Comparison of ENCODE assay signal across 7 cellular contexts in the genomic region with DNA sequence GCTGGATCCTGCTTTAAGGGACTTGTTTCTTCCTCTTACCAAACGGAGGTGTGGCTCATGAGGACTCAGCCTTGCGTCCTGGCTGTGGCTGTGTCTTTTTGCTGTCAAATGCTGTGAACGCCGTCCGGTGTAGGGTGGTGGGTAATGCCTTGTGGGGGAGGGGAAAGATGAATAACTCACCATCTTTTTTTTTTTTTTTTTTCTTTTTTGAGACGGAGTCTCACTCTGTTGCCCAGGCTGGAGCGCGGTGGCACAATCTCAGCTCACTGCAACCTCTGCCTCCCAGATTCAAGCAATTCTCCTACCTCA. TPM values are rescaled to one million over a fixed set of nuclear protein-coding genes. Genes with fewer than 3 reads are reported as not detected.
A peak's percentile ranks its signal among the peaks of the same experiment; 100 is the strongest.
DNase-seq lines count a peak whose midpoint lies in the region; ATAC-seq, FAIRE-seq and TF ChIP-seq lines count a peak whose summit lies in the region.
"Not testable (repeated sequence)": the region's sequence is repeated elsewhere in the genome, so short reads cannot be mapped to it uniquely, and the experiment has no call there.

No MANE protein-coding gene starts in this region.

- not testable (repeated sequence) for H4K91ac ChIP-seq in H1 (replicated peaks; ENCODE audit: insufficient read length, low read length); trophoblast cell (ENCODE audit: low read depth, low read length)

- not testable (repeated sequence) for H3K23ac ChIP-seq in H1 (ENCODE audit: insufficient read length); trophoblast cell (ENCODE audit: low read length)

- WGBS in GM23248 (ENCODE audit: low coverage in 1 of 2, low lambda C conversion rate in 2 of 2, missing lambda C conversion rate in 2 of 2), 2 experiments: 94% methylated on average over 5 to 8 of the region's 8 CpGs
- WGBS in H1 (ENCODE audit: extremely low coverage in 1 of 2, insufficient coverage in 1 of 2, insufficient read length in 1 of 2, insufficient replicate concordance in 2 of 2, low coverage in 1 of 2, low lambda C conversion rate in 2 of 2, missing lambda C conversion rate in 1 of 2), 2 experiments: 93% methylated on average over 5 of the region's 8 CpGs; no CpG with 5 or more reads in 1 of the 2 experiments
- no CpG with 5 or more reads among the region's 8 CpGs for WGBS in trophoblast cell (ENCODE audit: extremely low coverage, insufficient coverage, insufficient read length)

- H3K9me3 Mint-ChIP-seq in CD14-positive monocyte; activated naive CD4-positive, alpha-beta T cell treated with anti-CD3 and anti-CD28 coated beads for 36 hours; memory B cell: not testable (repeated sequence)

- not testable (repeated sequence) for H2BK120ac ChIP-seq in H1 (replicated peaks; ENCODE audit: low read depth, low read length); trophoblast cell (ENCODE audit: insufficient read depth, low read length, poor library complexity)

- H2BK5ac ChIP-seq in H1 (ENCODE audit: low read depth, low read length); trophoblast cell (ENCODE audit: low read depth, low read length, poor library complexity): not testable (repeated sequence)

- not testable (repeated sequence) for H3K9me3 ChIP-seq in GM23248 (ENCODE audit: low read depth); T-helper 17 cell (ENCODE audit: control insufficient read depth, low read length, poor library complexity, severe bottlenecking); H1 (ENCODE audit: insufficient read depth in 2 of 2, low read depth in 1 of 2, low read length in 1 of 2); trophoblast cell (ENCODE audit: insufficient read depth, low read depth, low read length)

- not testable (repeated sequence) for H3K27ac ChIP-seq in GM23248; H1 (ENCODE audit: low read depth, low read length); trophoblast cell (ENCODE audit: low read depth, low read length)

- H4K20me1 ChIP-seq in GM23248 (ENCODE audit: insufficient read depth): not testable (repeated sequence)
- H4K20me1 ChIP-seq in H1 (replicated peaks in 1 of 2; ENCODE audit: control insufficient read depth in 1 of 2, insufficient read depth in 2 of 2, low read length in 2 of 2): peaks cover 31% of the 10 kb centered on the region in 2 experiments

- H3K4ac ChIP-seq in H1 (replicated peaks; ENCODE audit: insufficient read length, low read depth, low read length): not testable (repeated sequence)
- peak overlapping the region; percentile 99 for H3K4ac ChIP-seq in trophoblast cell (ENCODE audit: low read depth, low read length)

- not testable (repeated sequence) for H2BK15ac ChIP-seq in H1 (ENCODE audit: low read length)

- H2BK20ac ChIP-seq in H1 (ENCODE audit: low read length): not testable (repeated sequence)

- H3K18ac ChIP-seq in H1 (ENCODE audit: extremely low read depth, low read length); trophoblast cell (ENCODE audit: low read length): not testable (repeated sequence)

- H2AK5ac ChIP-seq in H1 (ENCODE audit: low read depth, low read length); trophoblast cell (ENCODE audit: low read length): not testable (repeated sequence)

- not testable (repeated sequence) for H4K5ac ChIP-seq in H1 (ENCODE audit: insufficient read length, low read depth, low read length)

- ATAC-seq in T-helper 17 cell; memory B cell (ENCODE audit: low read depth): not testable (repeated sequence)

- H3K79me1 ChIP-seq in H1 (ENCODE audit: low read depth, low read length) (peaks cover 30% of the 10 kb centered on the region), trophoblast cell (ENCODE audit: low read length) (peaks cover 12% of the 10 kb centered on the region)

- H3K9me2 ChIP-seq in GM23248 (ENCODE audit: insufficient read depth): not testable (repeated sequence)

- POLR2A ChIA-PET in H1 (lab: Charles Lee; ENCODE audit: partially characterized antibody): interaction anchor here (0.6 to 1.1 kb wide), 3 partner anchors 24 to 120 kb away, joined by 3 read pairs; no protein-coding TSS in a partner anchor

- peaks cover 71% of the 10 kb centered on the region for H3K79me2 ChIP-seq in GM23248 (ENCODE audit: insufficient read depth)
- peaks cover 41 to 75% of the 10 kb centered on the region in 2 experiments for H3K79me2 ChIP-seq in H1 (ENCODE audit: control insufficient read depth in 1 of 2, insufficient read depth in 2 of 2, low read length in 2 of 2)
- peaks cover 51% of the 10 kb centered on the region for H3K79me2 ChIP-seq in trophoblast cell (ENCODE audit: control insufficient read depth, insufficient read depth, low read length, poor library complexity)

- not testable (repeated sequence) for TF ChIP-seq RAD21 in H1 (IDR thresholded peaks at IDR 0.05 in 1 of 2, conservative IDR thresholded peaks at IDR 0.05 in 1 of 2; ENCODE audit: low read depth in 2 of 2, low read length in 2 of 2)

- DNase-seq in CD14-positive monocyte (ENCODE audit: low spot score); T-helper 17 cell; H1 (ENCODE audit: low read depth in 1 of 2, low spot score in 2 of 2); memory B cell (ENCODE audit: low spot score in 2 of 2): not testable (repeated sequence)
- DNase-seq in GM23248: peak; percentile 19
- DNase-seq in activated naive CD4-positive, alpha-beta T cell treated with anti-CD3 and anti-CD28 coated beads for 36 hours: peak; percentile 51
- peak in 1 of 2 donors; percentile 18 for DNase-seq in trophoblast cell

- not testable (repeated sequence) for H3K27me3 ChIP-seq in GM23248 (replicated peaks; ENCODE audit: insufficient read depth); H1 (replicated peaks in 1 of 4; ENCODE audit: control insufficient read depth in 3 of 4, extremely low read depth in 1 of 4, insufficient read depth in 3 of 4, low read length in 3 of 4); trophoblast cell (ENCODE audit: insufficient read depth, low read length)

- CTCF ChIA-PET in activated naive CD4-positive, alpha-beta T cell treated with anti-CD3 and anti-CD28 coated beads for 36 hours (lab: Charles Lee): interaction anchor here (0.7 to 0.9 kb wide), 2 partner anchors 124 to 177 kb away, joined by 5 read pairs; no protein-coding TSS in a partner anchor
- CTCF ChIA-PET in H1 (lab: Charles Lee; ENCODE audit: partially characterized antibody): interaction anchor here (1.4 to 1.5 kb wide), 2 partner anchors 25 to 63 kb away, joined by 3 to 4 read pairs; no protein-coding TSS in a partner anchor

- TF ChIP-seq CTCF in CD14-positive monocyte (IDR thresholded peaks at IDR 0.05); H1 (IDR thresholded peaks at IDR 0.05; ENCODE audit: control extremely low read depth in 1 of 3, insufficient read depth in 1 of 3, low read depth in 1 of 3, low read length in 3 of 3): not testable (repeated sequence)

- intact Hi-C loops in CD14-positive monocyte (cut with micrococcal nuclease): loop anchor here (5.0 kb wide), 2 partner anchors 40 to 360 kb away; a partner anchor contains a TSS
- intact Hi-C loops in activated naive CD4-positive, alpha-beta T cell treated with anti-CD3 and anti-CD28 coated beads for 36 hours (cut with micrococcal nuclease): not testable (repeated sequence)

- not testable (repeated sequence) for H3K9ac ChIP-seq in GM23248; H1 (replicated peaks in 1 of 4; ENCODE audit: extremely low read depth in 1 of 4, low read depth in 3 of 4, low read length in 3 of 4); trophoblast cell (ENCODE audit: low read length)

- H3K4me1 ChIP-seq in GM23248 (ENCODE audit: insufficient read depth): peaks cover 15% of the 10 kb centered on the region; the same call in 1 of the 2 replicates
- peaks cover 8 to 26% (median 19%) of the 10 kb centered on the region in 4 experiments for H3K4me1 ChIP-seq in H1 (replicated peaks in 1 of 4; ENCODE audit: control insufficient read depth in 3 of 4, insufficient read depth in 4 of 4, low read length in 3 of 4)
- peaks cover 11 to 12% of the 10 kb centered on the region in 2 experiments for H3K4me1 ChIP-seq in trophoblast cell (ENCODE audit: control insufficient read depth in 1 of 2, insufficient read depth in 2 of 2, low read length in 2 of 2)

- not testable (repeated sequence) for H4K8ac ChIP-seq in H1 (ENCODE audit: extremely low read depth, insufficient read depth, low read length); trophoblast cell (ENCODE audit: low read depth, low read length)

- not testable (repeated sequence) for H3K36me3 ChIP-seq in GM23248 (ENCODE audit: low read depth); H1 (ENCODE audit: control insufficient read depth in 2 of 4, insufficient read depth in 4 of 4, low read length in 3 of 4)
- H3K36me3 ChIP-seq in trophoblast cell (ENCODE audit: control insufficient read depth in 1 of 2, insufficient read depth in 2 of 2, low read length in 2 of 2): peaks cover 14 to 28% of the 10 kb centered on the region in 2 experiments

- H3K23me2 ChIP-seq in H1 (ENCODE audit: low read depth, low read length): not testable (repeated sequence)

- H3K4me1 Mint-ChIP-seq in CD14-positive monocyte: peaks cover 39% of the 10 kb centered on the region
- peaks cover 38% of the 10 kb centered on the region for H3K4me1 Mint-ChIP-seq in T-helper 17 cell
- peaks cover 59% of the 10 kb centered on the region for H3K4me1 Mint-ChIP-seq in activated naive CD4-positive, alpha-beta T cell treated with anti-CD3 and anti-CD28 coated beads for 36 hours (ENCODE audit: low read depth)
- H3K4me1 Mint-ChIP-seq in memory B cell: peaks cover 44% of the 10 kb centered on the region

- H3F3A ChIP-seq in GM23248 (ENCODE audit: insufficient read depth): not testable (repeated sequence)

- not testable (repeated sequence) for H2AFZ ChIP-seq in GM23248; H1 (ENCODE audit: low read length); trophoblast cell (ENCODE audit: insufficient read depth, low read length, poor library complexity)

- FAIRE-seq in H1 (lab: Jason Lieb, UNC): not testable (repeated sequence)

- not testable (repeated sequence) for H3K27me3 Mint-ChIP-seq in CD14-positive monocyte (ENCODE audit: low read depth in 3 of 3); T-helper 17 cell; activated naive CD4-positive, alpha-beta T cell treated with anti-CD3 and anti-CD28 coated beads for 36 hours (ENCODE audit: low read depth); memory B cell

- H3K27ac Mint-ChIP-seq in CD14-positive monocyte (peak overlapping the region in 6 of 7 donors; percentile 9 to 95 (median 76)), T-helper 17 cell (peak overlapping the region; percentile 96), memory B cell (peak overlapping the region; percentile 90)
- not testable (repeated sequence) for H3K27ac Mint-ChIP-seq in activated naive CD4-positive, alpha-beta T cell treated with anti-CD3 and anti-CD28 coated beads for 36 hours

- H4K12ac ChIP-seq in trophoblast cell (ENCODE audit: low read depth, low read length): not testable (repeated sequence)

- not testable (repeated sequence) for H3K4me3 ChIP-seq in GM23248; H1 (ENCODE audit: extremely low read depth in 1 of 4, insufficient read depth in 2 of 4, low read depth in 3 of 4, low read length in 4 of 4)
- peak overlapping the region; percentile 6 for H3K4me3 ChIP-seq in trophoblast cell (ENCODE audit: low read depth, low read length)

- in situ Hi-C loops in GM23248 (cut with MboI): not testable (repeated sequence)

- not testable (repeated sequence) for H3K14ac ChIP-seq in H1 (ENCODE audit: insufficient read length); trophoblast cell (ENCODE audit: low read length)

- TF ChIP-seq EP300 in H1 (IDR thresholded peaks at IDR 0.05; ENCODE audit: borderline replicate concordance in 1 of 2, low read depth in 2 of 2, low read length in 2 of 2): not testable (repeated sequence)

- not testable (repeated sequence) for H3K4me3 Mint-ChIP-seq in CD14-positive monocyte; activated naive CD4-positive, alpha-beta T cell treated with anti-CD3 and anti-CD28 coated beads for 36 hours; memory B cell
- H3K4me3 Mint-ChIP-seq in T-helper 17 cell: peak overlapping the region; percentile 33

- TF ChIP-seq POLR2A in H1 (IDR thresholded peaks at IDR 0.05; ENCODE audit: control extremely low read depth in 1 of 2, low read depth in 2 of 2, low read length in 2 of 2): not testable (repeated sequence)

- H3K56ac ChIP-seq in H1 (replicated peaks; ENCODE audit: insufficient read length, low read depth, low read length): not testable (repeated sequence)

- H3K4me2 ChIP-seq in GM23248 (ENCODE audit: unreplicated experiment); H1 (ENCODE audit: insufficient read depth in 1 of 2, low read depth in 2 of 2, low read length in 2 of 2); trophoblast cell (ENCODE audit: low read length): not testable (repeated sequence)

- H2BK12ac ChIP-seq in H1 (ENCODE audit: low read depth, low read length): 0 out of 2 replicates have a peak overlapping the region, but pooled peaks have one; percentile 39
- H2BK12ac ChIP-seq in trophoblast cell (ENCODE audit: low read length): not testable (repeated sequence)

- H3K36me3 Mint-ChIP-seq in CD14-positive monocyte: peaks cover 32 to 38% of the 10 kb centered on the region in 2 donors
- not testable (repeated sequence) for H3K36me3 Mint-ChIP-seq in T-helper 17 cell (ENCODE audit: low read depth); activated naive CD4-positive, alpha-beta T cell treated with anti-CD3 and anti-CD28 coated beads for 36 hours (ENCODE audit: low read depth)
- peaks cover 11% of the 10 kb centered on the region for H3K36me3 Mint-ChIP-seq in memory B cell

RNA-seq across cellular contexts. Expression of a gene that starts 3.0 kb away (rescaled TPM):
- 10 to 100 TPM; 34.3 to 37.7 TPM for polyA plus RNA-seq in CD14-positive monocyte
- 53.4 and 85.0 TPM in 2 replicates for total RNA-seq in GM23248 (2014; rRNA removed; shearing (Covaris generic))
- polyA plus RNA-seq in GM23248 (2016; fragmentation: Nextera tagmentation; extraction: Ambion mirVana): 57.3 and 61.6 TPM in 2 replicates
- 10 to 100 TPM; 46.9 to 75.8 TPM for total RNA-seq in T-helper 17 cell
- 10 to 100 TPM; 25.2 to 29.4 TPM for total RNA-seq in activated naive CD4-positive, alpha-beta T cell treated with anti-CD3 and anti-CD28 coated beads for 36 hours
- 75.3 and 75.8 TPM in 2 replicates for total RNA-seq in H1 (2021; fragmentation: NEBNext Ultra II Directional; extraction: Animal tissue kit (Norgen Biotek cat#: 25700))
- polyA plus RNA-seq in H1 (2011; rRNA removed): 133 and 166 TPM in 2 replicates
- 136 TPM for polyA plus RNA-seq in H1 (2011; cell fraction: cytosol; rRNA removed)
- polyA plus RNA-seq in H1 (2011; cell fraction: nucleus; rRNA removed): 178 TPM
- polyA plus RNA-seq in H1 (2012, experiment 1 of 2): 65.1 to 86.6 TPM (median 84.3 TPM) in 4 replicates
- 68.5 TPM for polyA plus RNA-seq in H1 (2012, experiment 2 of 2)
- polyA plus RNA-seq in H1 (2013, experiment 1 of 2): 51.3 TPM
- 48.3 TPM for polyA plus RNA-seq in H1 (2013, experiment 2 of 2)
- polyA minus RNA-seq in H1 (2011; rRNA and poly(A)+ RNA removed): 55.7 and 65.9 TPM in 2 replicates
- polyA minus RNA-seq in H1 (2011; cell fraction: cytosol; rRNA and poly(A)+ RNA removed): 67.3 TPM
- polyA minus RNA-seq in H1 (2011; cell fraction: nucleus; rRNA and poly(A)+ RNA removed): 68.6 TPM
- 58.8 and 59.3 TPM in 2 replicates for polyA plus RNA-seq in trophoblast cell (2013)

RNA-seq across cellular contexts. Expression of a gene that starts 43.7 kb away (rescaled TPM):
- 10 to 100 TPM; 21.3 to 42.1 TPM for polyA plus RNA-seq in CD14-positive monocyte
- 160 and 270 TPM in 2 replicates for total RNA-seq in GM23248 (2014; rRNA removed; shearing (Covaris generic))
- polyA plus RNA-seq in GM23248 (2016; fragmentation: Nextera tagmentation; extraction: Ambion mirVana): 40.1 and 44.6 TPM in 2 replicates
- total RNA-seq in T-helper 17 cell: 100 to 1,000 TPM; 164 to 184 TPM
- total RNA-seq in activated naive CD4-positive, alpha-beta T cell treated with anti-CD3 and anti-CD28 coated beads for 36 hours: 100 to 1,000 TPM; 136 to 140 TPM
- total RNA-seq in H1 (2021; fragmentation: NEBNext Ultra II Directional; extraction: Animal tissue kit (Norgen Biotek cat#: 25700)): 128 and 132 TPM in 2 replicates
- 185 and 308 TPM in 2 replicates for polyA plus RNA-seq in H1 (2011; rRNA removed)
- 211 TPM for polyA plus RNA-seq in H1 (2011; cell fraction: cytosol; rRNA removed)
- polyA plus RNA-seq in H1 (2011; cell fraction: nucleus; rRNA removed): 631 TPM
- polyA plus RNA-seq in H1 (2012, experiment 1 of 2): 85.5 to 186 TPM (median 163 TPM) in 4 replicates
- polyA plus RNA-seq in H1 (2012, experiment 2 of 2): 85.3 TPM
- 72.7 TPM for polyA plus RNA-seq in H1 (2013, experiment 1 of 2)
- 71.3 TPM for polyA plus RNA-seq in H1 (2013, experiment 2 of 2)
- 83.5 and 84.0 TPM in 2 replicates for polyA minus RNA-seq in H1 (2011; rRNA and poly(A)+ RNA removed)
- 128 TPM for polyA minus RNA-seq in H1 (2011; cell fraction: cytosol; rRNA and poly(A)+ RNA removed)
- polyA minus RNA-seq in H1 (2011; cell fraction: nucleus; rRNA and poly(A)+ RNA removed): 95.0 TPM
- polyA plus RNA-seq in trophoblast cell (2013): 76.4 and 79.7 TPM in 2 replicates

RNA-seq across cellular contexts. Expression of a gene that starts 54.4 kb away (rescaled TPM):
- 1 to 10 TPM; 2.6 to 4.8 TPM for polyA plus RNA-seq in CD14-positive monocyte
- 3.0 and 4.1 TPM in 2 replicates for total RNA-seq in GM23248 (2014; rRNA removed; shearing (Covaris generic))
- polyA plus RNA-seq in GM23248 (2016; fragmentation: Nextera tagmentation; extraction: Ambion mirVana): 2.2 and 2.9 TPM in 2 replicates
- total RNA-seq in T-helper 17 cell: 10 to 100 TPM; 36.0 to 37.1 TPM
- total RNA-seq in activated naive CD4-positive, alpha-beta T cell treated with anti-CD3 and anti-CD28 coated beads for 36 hours: 10 to 100 TPM; 20.0 to 24.3 TPM
- 19.0 and 19.4 TPM in 2 replicates for total RNA-seq in H1 (2021; fragmentation: NEBNext Ultra II Directional; extraction: Animal tissue kit (Norgen Biotek cat#: 25700))
- polyA plus RNA-seq in H1 (2011; rRNA removed): 14.5 and 21.1 TPM in 2 replicates
- polyA plus RNA-seq in H1 (2011; cell fraction: cytosol; rRNA removed): 14.8 TPM
- 106 TPM for polyA plus RNA-seq in H1 (2011; cell fraction: nucleus; rRNA removed)
- 17.0 to 21.8 TPM (median 19.1 TPM) in 4 replicates for polyA plus RNA-seq in H1 (2012, experiment 1 of 2)
- polyA plus RNA-seq in H1 (2012, experiment 2 of 2): 2.3 TPM
- polyA plus RNA-seq in H1 (2013, experiment 1 of 2): 9.4 TPM
- polyA plus RNA-seq in H1 (2013, experiment 2 of 2): 8.0 TPM
- polyA minus RNA-seq in H1 (2011; rRNA and poly(A)+ RNA removed): 7.8 and 8.3 TPM in 2 replicates
- polyA minus RNA-seq in H1 (2011; cell fraction: cytosol; rRNA and poly(A)+ RNA removed): 13.4 TPM
- 25.9 TPM for polyA minus RNA-seq in H1 (2011; cell fraction: nucleus; rRNA and poly(A)+ RNA removed)
- 8.1 and 8.5 TPM in 2 replicates for polyA plus RNA-seq in trophoblast cell (2013)
